Comparison of ENCODE assay signal across 1 cellular context in the genomic region with DNA sequence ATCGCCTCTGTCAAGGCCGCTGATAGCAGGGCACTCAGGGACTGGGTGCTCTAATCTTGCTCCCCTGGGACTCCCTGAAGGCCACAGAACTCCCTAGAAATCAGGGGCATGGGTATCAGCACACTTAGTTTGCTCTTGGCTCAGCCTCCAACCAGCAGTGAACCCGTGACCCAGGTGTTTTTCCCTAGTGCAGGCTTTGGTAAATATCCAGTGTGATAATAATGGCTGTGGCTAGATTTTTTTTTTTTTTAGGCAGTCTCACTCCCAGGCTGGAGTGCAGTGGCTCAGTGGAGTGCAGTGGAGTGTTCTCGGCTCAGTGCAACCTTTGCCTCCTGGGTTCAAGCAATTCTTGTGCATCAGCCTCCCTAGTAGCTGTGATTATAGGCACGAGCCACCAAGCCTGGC.
TF ChIP-seq lines count a peak whose summit lies in the region.

No MANE protein-coding gene starts in this region.

TF ChIP-seq in K562, 482 proteins besides CTCF, POLR2A, EP300 and RAD21:
- TF ChIP-seq, protein P1, sequence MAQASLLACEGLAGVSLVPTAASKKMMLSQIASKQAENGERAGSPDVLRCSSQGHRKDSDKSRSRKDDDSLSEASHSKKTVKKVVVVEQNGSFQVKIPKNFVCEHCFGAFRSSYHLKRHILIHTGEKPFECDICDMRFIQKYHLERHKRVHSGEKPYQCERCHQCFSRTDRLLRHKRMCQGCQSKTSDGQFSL (CRISPR knock-in tag; IDR thresholded peaks at IDR 0.05), result no peak
- TF ChIP-seq, protein P1 (tag; IDR thresholded peaks at IDR 0.05), result no peak
